Comparison of ENCODE assay signal across 19 cellular contexts in the genomic region with DNA sequence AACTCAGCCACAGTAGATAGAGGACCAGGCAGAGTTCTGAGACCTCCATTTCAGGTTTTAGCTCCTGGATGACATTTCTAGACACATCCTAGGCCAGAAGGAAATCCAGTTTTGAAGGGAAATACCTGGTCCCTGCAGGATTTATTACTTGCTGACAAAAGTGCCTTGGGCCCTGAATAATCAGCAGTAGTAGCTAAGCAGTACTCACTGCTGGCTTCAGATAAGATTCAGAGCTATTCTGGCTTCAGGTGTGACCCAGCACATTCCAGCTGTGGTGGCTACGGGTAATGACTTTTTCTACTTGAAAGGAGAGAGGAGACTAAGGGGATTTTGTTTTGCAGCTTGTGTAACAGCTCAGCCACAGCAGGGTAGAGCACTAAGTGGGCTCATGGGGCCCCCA. TPM values are rescaled to one million over a fixed set of nuclear protein-coding genes. Genes with fewer than 3 reads are reported as not detected.
DNase-seq lines count a peak whose midpoint lies in the region; ATAC-seq, FAIRE-seq and TF ChIP-seq lines count a peak whose summit lies in the region.
"Had no signal": no experiment of that assay in that cellular context is flagged by ENCODE, and none has a peak within 500 bp of the region (broad histone marks: within the 10 kb centered on the region; RNA-seq: fewer than 3 reads in every experiment).

No MANE protein-coding gene starts in this region.

- no peak for DNase-seq in Right ventricle myocardium inferior (ENCODE audit: missing footprints)
- DNase-seq in left ventricle myocardium inferior, result no peak
- DNase-seq in K562 (ENCODE audit: extremely low read depth in 1 of 4, low spot score in 3 of 4), result peak in 3 of 4 experiments; percentile 23 to 89 (median 78)
- DNase-seq in kidney tubule cell (ENCODE audit: low spot score), result peak; percentile 15
- DNase-seq in progenitor cell of endocrine pancreas (ENCODE audit: low spot score, unreplicated experiment), result no peak
- no peak for DNase-seq in H7
- DNase-seq in NCI-H187 treated with DMSO at 0.1 percent for 48 hours (lab: John Stamatoyannopoulos, UW), result no peak
- DNase-seq: CD8-positive, alpha-beta T cell; COR-L47; DND-41; GF-D8; GM23248; H9 had no signal

- intact Hi-C loops in Right ventricle myocardium inferior (cut with DNase I), result no loop called here
- intact Hi-C loops in left ventricle myocardium inferior (cut with micrococcal nuclease), result no loop called here
- intact Hi-C loops in K562 (cut with micrococcal nuclease), result no loop called here

- POLR2A ChIA-PET in K562 (lab: Yijun Ruan, JAX), result interaction anchor here (1.0 to 1.3 kb wide), 3 partner anchors 9 to 34 kb away, joined by 3 read pairs; a partner anchor contains a TSS

- H3K27me3 Mint-ChIP-seq in progenitor cell of endocrine pancreas, result no peaks in the 10 kb centered on the region

- TF ChIP-seq EP300 in K562 (IDR thresholded peaks at IDR 0.05; ENCODE audit: low read length), result peak; percentile 95

- H3K9me3 Mint-ChIP-seq in progenitor cell of endocrine pancreas (ENCODE audit: low read depth), result peaks cover 13% of the 10 kb centered on the region

- peak; percentile 90 for FAIRE-seq in K562 (lab: Jason Lieb, UNC)
- FAIRE-seq: GM19239, HepG2, HTR-8/SVneo had no signal

- no TSS peak for BruUV-seq in K562 (replicated peaks; lab: Mats Ljungman, UMichigan)

- CTCF ChIA-PET in K562 (lab: Yijun Ruan, JAX; ENCODE audit: low intra/inter-chr PET ratio), result no interaction called here

- in situ Hi-C loops in K562 (cut with MboI), result no loop called here

- H3K4me3 Mint-ChIP-seq in progenitor cell of endocrine pancreas (ENCODE audit: low read depth), result no peak overlapping the region
- H3K4me3 Mint-ChIP-seq: CD14-positive monocyte; CD8-positive, alpha-beta T cell; H9 had no signal

- H4K20me1 ChIP-seq in K562 (replicated peaks; ENCODE audit: control insufficient read depth, insufficient read depth, low read length), result peaks cover 17% of the 10 kb centered on the region

- H3K9ac ChIP-seq in K562 (ENCODE audit: insufficient read depth in 1 of 2, low read depth in 2 of 2, low read length in 2 of 2), result peak overlapping the region in 1 of 2 experiments; percentile 5; a peak in 1 of 4 replicates
- H3K9ac ChIP-seq: GM23248 had no signal

- peaks cover 16% of the 10 kb centered on the region for H3K4me1 Mint-ChIP-seq in progenitor cell of endocrine pancreas (ENCODE audit: low read depth)
- H3K4me1 Mint-ChIP-seq: CD14-positive monocyte, H9 had no signal

- no peak for TF ChIP-seq POLR2A in K562 (conservative IDR thresholded peaks at IDR 0.05)

- no peak overlapping the region for H3K27ac ChIP-seq in left ventricle myocardium inferior (replicated peaks)
- H3K27ac ChIP-seq in K562 (ENCODE audit: extremely low read depth, low read depth, low read length), result peak overlapping the region; percentile 57; the same call in 2 of the 3 replicates
- H3K27ac ChIP-seq: 22Rv1, GM23248 had no signal

- H3K4me1 ChIP-seq in left ventricle myocardium inferior (peaks cover 27% of the 10 kb centered on the region), K562 (replicated peaks in 1 of 2; ENCODE audit: control insufficient read depth in 2 of 2, insufficient read depth in 2 of 2, low read length in 2 of 2) (peaks cover 24 to 29% of the 10 kb centered on the region in 2 experiments)

- H3K79me2 ChIP-seq in K562 (ENCODE audit: control insufficient read depth, insufficient read depth, low read length), result peaks cover 40% of the 10 kb centered on the region

- H2AFZ ChIP-seq in K562 (ENCODE audit: low read depth, low read length), result no peak overlapping the region
- H2AFZ ChIP-seq: GM23248 had no signal

- H3K27me3 ChIP-seq in left ventricle myocardium inferior (ENCODE audit: low read depth) (no peaks in the 10 kb centered on the region), K562 (ENCODE audit: control insufficient read depth in 2 of 2, insufficient read depth in 2 of 2, low read length in 2 of 2) (no peaks in the 10 kb centered on the region), H7 (ENCODE audit: control insufficient read depth, insufficient read depth, low read length) (no peaks in the 10 kb centered on the region)

- ATAC-seq in Right ventricle myocardium inferior (peak; percentile 44), K562 (peak; percentile 93), HG02981 (IDR thresholded peaks at IDR 0.05; ENCODE audit: unreplicated experiment) (no peak)
- ATAC-seq: CD8-positive, alpha-beta T cell; HepG2 had no signal

- TF ChIP-seq RAD21 in K562 (CRISPR knock-in tag; conservative IDR thresholded peaks at IDR 0.05 in 1 of 2, IDR thresholded peaks at IDR 0.05 in 1 of 2), result no peak

- H3K4me2 ChIP-seq in K562 (ENCODE audit: insufficient read depth, low read length), result peak overlapping the region; percentile 65

- H3K36me3 Mint-ChIP-seq in progenitor cell of endocrine pancreas (ENCODE audit: insufficient read depth), result peaks cover 6% of the 10 kb centered on the region

- H3K36me3 ChIP-seq in left ventricle myocardium inferior (no peaks in the 10 kb centered on the region), K562 (ENCODE audit: control insufficient read depth, insufficient read depth, low read length) (peaks cover 5% of the 10 kb centered on the region; the same call in 2 of the 3 replicates), H7 (replicated peaks; ENCODE audit: control insufficient read depth, insufficient read depth, low read length) (no peaks in the 10 kb centered on the region)

- H3K4me3 ChIP-seq in left ventricle myocardium inferior (no peak overlapping the region), K562 (no peak overlapping the region), H7 (ENCODE audit: insufficient read depth, low read depth, low read length) (no peak overlapping the region)
- H3K4me3 ChIP-seq: GM23248 had no signal

- TF ChIP-seq CTCF in left ventricle myocardium inferior (IDR thresholded peaks at IDR 0.05; ENCODE audit: borderline replicate concordance), result no peak
- no peak for TF ChIP-seq CTCF in K562 (IDR thresholded peaks at IDR 0.05 in 2 of 3, conservative IDR thresholded peaks at IDR 0.05 in 1 of 3; ENCODE audit: insufficient read depth in 2 of 3, low read depth in 1 of 3, low read length in 3 of 3)
- TF ChIP-seq CTCF in progenitor cell of endocrine pancreas (IDR thresholded peaks at IDR 0.05; ENCODE audit: unreplicated experiment), result no peak

- peak overlapping the region; percentile 36 for H3K27ac Mint-ChIP-seq in progenitor cell of endocrine pancreas
- H3K27ac Mint-ChIP-seq: CD8-positive, alpha-beta T cell had no signal

- H3K9me3 ChIP-seq in left ventricle myocardium inferior (replicated peaks), result peaks cover 12% of the 10 kb centered on the region
- H3K9me3 ChIP-seq in K562 (replicated peaks; ENCODE audit: control insufficient read depth, insufficient read depth, low read depth, low read length), result no peaks in the 10 kb centered on the region

- 0% methylated on average over 1 of the region's 1 CpG for WGBS in K562 (ENCODE audit: insufficient coverage, low coverage, missing lambda C conversion rate)

- no peaks in the 10 kb centered on the region for H3K9me1 ChIP-seq in K562 (ENCODE audit: control insufficient read depth, insufficient read depth, low read length)

TF ChIP-seq in K562, 482 proteins besides CTCF, POLR2A, EP300 and RAD21 (continues in another document):
- TF ChIP-seq ZNF184 (CRISPR knock-in tag; IDR thresholded peaks at IDR 0.05), result no peak
- TF ChIP-seq NCOA1 (IDR thresholded peaks at IDR 0.05; ENCODE audit: low read depth), result peak; percentile 68; the same call in 1 of the 2 replicates

RNA-seq across cellular contexts. Expression of a gene that starts 34.0 kb away (rescaled TPM):
- total RNA-seq in Right ventricle myocardium inferior, result 42.6 TPM
- total RNA-seq in left ventricle myocardium inferior, result 37.6 TPM
- total RNA-seq in K562 (2011; cell fraction: chromatin; rRNA removed; ENCODE audit: low replicate concordance), result 8.3 and 9.4 TPM in 2 replicates
- 14.2 and 15.7 TPM in 2 replicates for total RNA-seq in K562 (2011; cell fraction: nucleolus; rRNA removed)
- 8.9 and 10.3 TPM in 2 replicates for total RNA-seq in K562 (2011; cell fraction: nucleoplasm; rRNA removed)
- 61.5 and 66.4 TPM in 2 replicates for total RNA-seq in K562 (2014; rRNA removed)
- 95.9 and 104 TPM in 2 replicates for total RNA-seq in K562 (2014; rRNA removed; fragmentation: Illumina TruSeq; extraction: Trizol)
- total RNA-seq in K562 (2015; rRNA removed; fragmentation: Illumina TruSeq; extraction: Trizol), result 89.3 and 93.6 TPM in 2 replicates
- total RNA-seq in K562 (2021), result 56.0 and 58.9 TPM in 2 replicates
- 55.5 and 64.3 TPM in 2 replicates for polyA plus RNA-seq in K562 (2011; rRNA removed)
- 11.2 and 17.8 TPM in 2 replicates for polyA plus RNA-seq in K562 (2011; cell fraction: cytosol; rRNA removed)
- polyA plus RNA-seq in K562 (2011; cell fraction: nucleus; rRNA removed), result 11.4 and 15.6 TPM in 2 replicates
- polyA plus RNA-seq in K562 (2012), result 52.2 and 79.7 TPM in 2 replicates
- polyA plus RNA-seq in K562 (2014; fragmentation: Illumina TruSeq; extraction: Trizol), result 81.0 and 100 TPM in 2 replicates
- 100 to 1,000 TPM; 140 to 155 TPM for polyA plus RNA-seq in K562 (2014; fragmentation: Nextera tagmentation; extraction: Ambion mirVana)
- polyA plus RNA-seq in K562 (2014; rRNA removed), result 112 and 128 TPM in 2 replicates
- polyA minus RNA-seq in K562 (2011; rRNA and poly(A)+ RNA removed), result 13.2 and 13.3 TPM in 2 replicates
- 14.3 and 27.4 TPM in 2 replicates for polyA minus RNA-seq in K562 (2011; cell fraction: cytosol; rRNA and poly(A)+ RNA removed)
- polyA minus RNA-seq in K562 (2011; cell fraction: nucleus; rRNA and poly(A)+ RNA removed), result 19.0 and 30.5 TPM in 2 replicates
- 21.2 and 24.9 TPM in 2 replicates for total RNA-seq in progenitor cell of endocrine pancreas
- 20.8 and 30.8 TPM in 2 replicates for total RNA-seq in H7 (2014; rRNA removed; shearing (Covaris generic))

RNA-seq across cellular contexts. Expression of a gene that starts 34.1 kb away (rescaled TPM):
- 4.2 TPM for total RNA-seq in Right ventricle myocardium inferior
- 5.9 TPM for total RNA-seq in left ventricle myocardium inferior
- total RNA-seq in K562 (2011; cell fraction: chromatin; rRNA removed; ENCODE audit: low replicate concordance), result 22.7 and 43.4 TPM in 2 replicates
- 10.0 and 16.1 TPM in 2 replicates for total RNA-seq in K562 (2011; cell fraction: nucleolus; rRNA removed)
- total RNA-seq in K562 (2011; cell fraction: nucleoplasm; rRNA removed), result 21.8 and 37.2 TPM in 2 replicates
- 10.1 and 14.6 TPM in 2 replicates for total RNA-seq in K562 (2014; rRNA removed)
- 29.0 and 30.0 TPM in 2 replicates for total RNA-seq in K562 (2014; rRNA removed; fragmentation: Illumina TruSeq; extraction: Trizol)
- total RNA-seq in K562 (2015; rRNA removed; fragmentation: Illumina TruSeq; extraction: Trizol), result 24.4 and 24.8 TPM in 2 replicates
- 14.1 and 15.6 TPM in 2 replicates for total RNA-seq in K562 (2021)
- 36.7 and 41.8 TPM in 2 replicates for polyA plus RNA-seq in K562 (2011; rRNA removed)
- polyA plus RNA-seq in K562 (2011; cell fraction: cytosol; rRNA removed), result 12.6 and 25.9 TPM in 2 replicates
- 13.4 and 20.6 TPM in 2 replicates for polyA plus RNA-seq in K562 (2011; cell fraction: nucleus; rRNA removed)
- polyA plus RNA-seq in K562 (2012), result 9.3 and 12.2 TPM in 2 replicates
- 19.1 and 20.4 TPM in 2 replicates for polyA plus RNA-seq in K562 (2014; fragmentation: Illumina TruSeq; extraction: Trizol)
- 10 to 100 TPM; 37.1 to 39.4 TPM for polyA plus RNA-seq in K562 (2014; fragmentation: Nextera tagmentation; extraction: Ambion mirVana)
- 16.1 and 17.1 TPM in 2 replicates for polyA plus RNA-seq in K562 (2014; rRNA removed)
- 32.3 and 39.8 TPM in 2 replicates for polyA minus RNA-seq in K562 (2011; rRNA and poly(A)+ RNA removed)
- 18.1 and 18.3 TPM in 2 replicates for polyA minus RNA-seq in K562 (2011; cell fraction: cytosol; rRNA and poly(A)+ RNA removed)
- 20.5 and 34.9 TPM in 2 replicates for polyA minus RNA-seq in K562 (2011; cell fraction: nucleus; rRNA and poly(A)+ RNA removed)
- 18.2 and 20.0 TPM in 2 replicates for total RNA-seq in progenitor cell of endocrine pancreas
- total RNA-seq in H7 (2014; rRNA removed; shearing (Covaris generic)), result 19.4 and 20.7 TPM in 2 replicates

Comparison
In these comparisons a context has a peak if more than half of its experiments do, and no peak if none do; other contexts are left out.
1. DNase-seq: peak in K562 (3 of 4) and kidney tubule cell (single experiment); none in Right ventricle myocardium inferior (single experiment), left ventricle myocardium inferior (single experiment), progenitor cell of endocrine pancreas (single experiment), H7 (single experiment) and NCI-H187 treated with DMSO at 0.1 percent for 48 hours (single experiment).